1 cellular context compared by ENCODE assay signal in genomic region chr17:28718317-28718672, GRCh38.
TF ChIP-seq lines count a peak whose summit lies in the region.

No MANE protein-coding gene starts in this region.

TF ChIP-seq in endothelial cell of umbilical vein, 7 proteins besides CTCF, POLR2A, EP300 and RAD21:
- TF ChIP-seq EZH2 (IDR thresholded peaks at IDR 0.05; ENCODE audit: borderline replicate concordance, low read depth, low read length, severe bottlenecking) = no peak
- TF ChIP-seq JUN (IDR thresholded peaks at IDR 0.05; ENCODE audit: borderline replicate concordance, insufficient read depth, insufficient read length, low read depth) = no peak
- no peak for TF ChIP-seq MYC (IDR thresholded peaks at IDR 0.05; ENCODE audit: low read depth, low read length)
- no peak for TF ChIP-seq POLR2AphosphoS5 (IDR thresholded peaks at IDR 0.05; ENCODE audit: insufficient read depth, low read depth, low read length)
- TF ChIP-seq, protein P1, sequence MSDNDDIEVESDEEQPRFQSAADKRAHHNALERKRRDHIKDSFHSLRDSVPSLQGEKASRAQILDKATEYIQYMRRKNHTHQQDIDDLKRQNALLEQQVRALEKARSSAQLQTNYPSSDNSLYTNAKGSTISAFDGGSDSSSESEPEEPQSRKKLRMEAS (IDR thresholded peaks at IDR 0.05; ENCODE audit: insufficient read depth, insufficient read length) = no peak
- TF ChIP-seq FOS (IDR thresholded peaks at IDR 0.05; ENCODE audit: borderline replicate concordance, insufficient read depth, low read length) = no peak
